In the genomic region with DNA sequence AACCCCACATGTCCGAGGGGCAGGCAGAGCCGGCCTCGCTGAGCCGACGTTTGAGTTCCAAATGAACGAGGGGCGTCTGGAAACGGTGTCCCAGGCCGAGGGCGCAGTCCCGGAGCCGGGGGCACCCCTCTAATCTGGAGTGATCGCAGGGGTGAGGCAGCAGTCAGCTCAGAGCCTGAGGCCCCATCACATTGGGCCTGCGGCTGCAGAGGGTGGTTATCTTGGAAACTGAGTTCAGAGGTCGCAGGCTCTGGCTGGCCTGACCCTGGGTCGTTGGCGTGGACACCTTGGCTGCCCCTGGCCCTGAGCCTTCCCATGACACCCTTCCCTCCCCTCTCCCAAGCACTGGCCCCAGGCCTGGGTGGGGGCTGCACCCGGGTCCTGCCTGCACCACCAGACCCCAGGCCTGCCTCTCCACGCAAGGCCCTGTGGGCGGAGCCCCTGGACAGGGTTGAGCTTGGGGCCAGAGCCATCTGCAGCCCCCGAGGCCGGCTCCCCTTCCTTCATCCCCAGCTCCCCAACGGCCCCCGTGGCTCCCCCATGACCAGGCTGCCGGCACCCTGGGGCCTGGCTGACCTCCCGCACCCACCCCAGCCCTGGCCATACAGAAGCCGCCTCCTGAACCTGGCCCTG, we compare ENCODE assay signal across 10 cellular contexts.
"Had no signal": no experiment of that assay in that cellular context is flagged by ENCODE, and none has a peak within 500 bp of the region (broad histone marks: within the 10 kb centered on the region; RNA-seq: fewer than 3 reads in every experiment).

No MANE protein-coding gene starts in this region.

- H3K4me3 Mint-ChIP-seq: activated naive CD4-positive, alpha-beta T cell treated with anti-CD3 and anti-CD28 coated beads, Interleukin-2, amount 10 ng/mL, durations not matched to agents 7 days and 5 days; activated T-helper 17 cell treated with anti-CD3 and anti-CD28 coated beads, Interleukin-2, amount 50 U/mL, for 72 hours; neural crest cell had no signal

- DNase-seq: activated naive CD4-positive, alpha-beta T cell treated with anti-CD3 and anti-CD28 coated beads, Interleukin-2, amount 10 ng/mL, durations not matched to agents 7 days and 5 days; hippocampal formation; left ventricle myocardium superior; sigmoid colon; stimulated activated CD4-positive, alpha-beta T cell treated with anti-CD3 and anti-CD28 coated beads, Interleukin-1b, Interleukin-23, amount 100 ng/mL, for 48 hours; thyroid gland had no signal

- H3K9me3 ChIP-seq: ascending aorta, sigmoid colon, thyroid gland had no signal

- ATAC-seq: activated CD4-positive, CD25-positive, alpha-beta regulatory T cell treated with anti-CD3 and anti-CD28 coated beads, Interleukin-2, amount 50 U/mL, for 24 hours; activated T-helper 17 cell treated with anti-CD3 and anti-CD28 coated beads, Interleukin-2, amount 50 U/mL, for 72 hours had no signal

- H3K9me3 Mint-ChIP-seq: activated naive CD4-positive, alpha-beta T cell treated with anti-CD3 and anti-CD28 coated beads, Interleukin-2, amount 10 ng/mL, durations not matched to agents 7 days and 5 days; activated T-helper 17 cell treated with anti-CD3 and anti-CD28 coated beads, Interleukin-2, amount 50 U/mL, for 72 hours; neural crest cell had no signal

- H3K27me3 Mint-ChIP-seq: activated naive CD4-positive, alpha-beta T cell treated with anti-CD3 and anti-CD28 coated beads, Interleukin-2, amount 10 ng/mL, durations not matched to agents 7 days and 5 days; activated T-helper 17 cell treated with anti-CD3 and anti-CD28 coated beads, Interleukin-2, amount 50 U/mL, for 72 hours had no signal

- H3K27ac Mint-ChIP-seq: activated naive CD4-positive, alpha-beta T cell treated with anti-CD3 and anti-CD28 coated beads, Interleukin-2, amount 10 ng/mL, durations not matched to agents 7 days and 5 days; activated T-helper 17 cell treated with anti-CD3 and anti-CD28 coated beads, Interleukin-2, amount 50 U/mL, for 72 hours had no signal

- H3K4me1 ChIP-seq: ascending aorta, sigmoid colon, thyroid gland had no signal

- H3K36me3 ChIP-seq: ascending aorta, sigmoid colon, thyroid gland had no signal

- H3K27ac ChIP-seq: ascending aorta, sigmoid colon, thyroid gland had no signal

- H3K4me1 Mint-ChIP-seq: activated naive CD4-positive, alpha-beta T cell treated with anti-CD3 and anti-CD28 coated beads, Interleukin-2, amount 10 ng/mL, durations not matched to agents 7 days and 5 days; activated T-helper 17 cell treated with anti-CD3 and anti-CD28 coated beads, Interleukin-2, amount 50 U/mL, for 72 hours; neural crest cell had no signal

- H3K27me3 ChIP-seq: ascending aorta, thyroid gland had no signal

- H3K36me3 Mint-ChIP-seq: activated naive CD4-positive, alpha-beta T cell treated with anti-CD3 and anti-CD28 coated beads, Interleukin-2, amount 10 ng/mL, durations not matched to agents 7 days and 5 days had no signal

- H3K4me3 ChIP-seq: ascending aorta, sigmoid colon, thyroid gland had no signal
